ENCODE assay signal across 33 cellular contexts in genomic region chr4:110587666-110588285, GRCh38. TPM values are rescaled to one million over a fixed set of nuclear protein-coding genes. Genes with fewer than 3 reads are reported as not detected.
"Had no signal": no experiment of that assay in that cellular context is flagged by ENCODE, and none has a peak within 500 bp of the region (broad histone marks: within the 10 kb centered on the region; RNA-seq: fewer than 3 reads in every experiment).

No MANE protein-coding gene starts in this region.

- H3K27ac Mint-ChIP-seq: activated B cell treated with CpG ODN at 0.5 μM for 24 hours; activated CD4-positive, alpha-beta memory T cell treated with anti-CD3 and anti-CD28 coated beads for 36 hours; activated naive CD4-positive, alpha-beta T cell treated with anti-CD3 and anti-CD28 coated beads for 36 hours; activated naive CD4-positive, alpha-beta T cell treated with anti-CD3 and anti-CD28 coated beads, Interleukin-2, amount 50 U/mL, for 72 hours; activated T-helper 1 cell treated with anti-CD3 and anti-CD28 coated beads, Interleukin-12 subunit alpha, Interleukin-12 subunit beta, Interleukin-2, Interleukin-4 antibody, amounts not matched to agents 30 ng/mL and 10 ng/mL and 1 ng/mL, durations not matched to agents 14 hours and 24 hours and 36 hours had no signal

- H3K27me3 Mint-ChIP-seq: activated B cell treated with CpG ODN at 0.5 μM for 24 hours had no signal

- H3K27me3 ChIP-seq: adrenal gland, body of pancreas, breast epithelium, Peyer's patch, SJCRH30 had no signal

- H3K4me3 Mint-ChIP-seq: activated B cell treated with CpG ODN at 0.5 μM for 24 hours; activated CD4-positive, alpha-beta memory T cell treated with anti-CD3 and anti-CD28 coated beads for 36 hours; activated naive CD4-positive, alpha-beta T cell treated with anti-CD3 and anti-CD28 coated beads for 36 hours; activated T-cell treated with anti-CD3 and anti-CD28 coated beads, Interleukin-2, amount 50 U/mL, for 4 hours; activated T-helper 1 cell treated with anti-CD3 and anti-CD28 coated beads, Interleukin-12 subunit alpha, Interleukin-12 subunit beta, Interleukin-2, Interleukin-4 antibody, amounts not matched to agents 30 ng/mL and 10 ng/mL and 1 ng/mL, durations not matched to agents 14 hours and 24 hours and 36 hours had no signal

- H3K4me1 ChIP-seq: adrenal gland, body of pancreas, Peyer's patch had no signal

- H3K9me3 ChIP-seq: adrenal gland, body of pancreas, breast epithelium, Peyer's patch had no signal

- H3K27ac ChIP-seq: adrenal gland, body of pancreas, breast epithelium, Peyer's patch, SJCRH30, SK-N-MC had no signal

- H3K9me3 Mint-ChIP-seq: activated B cell treated with CpG ODN at 0.5 μM for 24 hours; activated CD4-positive, alpha-beta memory T cell treated with anti-CD3 and anti-CD28 coated beads for 36 hours; activated naive CD4-positive, alpha-beta T cell treated with anti-CD3 and anti-CD28 coated beads, Interleukin-2, amount 50 U/mL, for 72 hours had no signal

- DNase-seq: activated B cell treated with CpG ODN at 0.5 μM for 24 hours; activated CD4-positive, alpha-beta memory T cell treated with anti-CD3 and anti-CD28 coated beads for 36 hours; activated CD4-positive, alpha-beta T cell treated with anti-CD3 and anti-CD28 coated beads for 4 hours; activated CD4-positive, alpha-beta T cell treated with anti-CD3 and anti-CD28 coated beads, Interleukin-2, amount 50 U/mL, for 1 hour; activated CD4-positive, CD25-positive, alpha-beta regulatory T cell treated with anti-CD3 and anti-CD28 coated beads, Interleukin-2, amount 50 U/mL, for 72 hours; activated CD8-positive, alpha-beta memory T cell treated with anti-CD3 and anti-CD28 coated beads, Interleukin-2, amount 50 U/mL, for 4 hours; activated gamma-delta T cell treated with Interleukin-2 at 50 U/mL for 16 hours; activated naive CD4-positive, alpha-beta T cell treated with anti-CD3 and anti-CD28 coated beads for 36 hours; activated T-cell treated with anti-CD3 and anti-CD28 coated beads for 4 hours; activated T-cell treated with anti-CD3 and anti-CD28 coated beads, Interleukin-2, amount 50 U/mL, for 4 hours; adrenal gland; body of pancreas; NCI-H1092 treated with DMSO at 0.1 percent for 48 hours; NCI-H1417; NCI-H146; NCI-H187; NCI-H2029 treated with DMSO at 0.1 percent for 48 hours; NCI-H2107; NCI-H2171; NCI-H510A; NCI-H526; NCI-H748 treated with DMSO at 0.1 percent for 48 hours; NK-92 treated with Interleukin-12 subunit alpha and Interleukin-12 subunit beta, amount 100 ng/mL, for 24 hours; PC-3; Peyer's patch; RPMI8226; SJCRH30; T1000 had no signal

- H3K4me3 ChIP-seq: adrenal gland, body of pancreas, breast epithelium, Peyer's patch, SJCRH30, SK-N-MC had no signal

- H3K36me3 Mint-ChIP-seq: activated CD4-positive, alpha-beta memory T cell treated with anti-CD3 and anti-CD28 coated beads for 36 hours; activated naive CD4-positive, alpha-beta T cell treated with anti-CD3 and anti-CD28 coated beads, Interleukin-2, amount 50 U/mL, for 72 hours had no signal

- H3K4me1 Mint-ChIP-seq: activated B cell treated with CpG ODN at 0.5 μM for 24 hours had no signal

- H3K36me3 ChIP-seq: adrenal gland, breast epithelium, Peyer's patch, SJCRH30 had no signal

- ATAC-seq: activated naive CD4-positive, alpha-beta T cell treated with anti-CD3 and anti-CD28 coated beads, Interleukin-2, amount 50 U/mL, for 72 hours; activated T-cell treated with anti-CD3 and anti-CD28 coated beads, Interleukin-2, amount 50 U/mL, for 4 hours; body of pancreas; PC-3 had no signal

RNA-seq across cellular contexts. Expression of gene PITX2, which starts 35.1 kb away (rescaled TPM):
- total RNA-seq: activated B cell treated with CpG ODN at 0.5 μM for 24 hours; activated CD4-positive, alpha-beta memory T cell treated with anti-CD3 and anti-CD28 coated beads for 36 hours; activated naive CD4-positive, alpha-beta T cell treated with anti-CD3 and anti-CD28 coated beads for 36 hours; activated naive CD4-positive, alpha-beta T cell treated with anti-CD3 and anti-CD28 coated beads, Interleukin-2, amount 50 U/mL, for 72 hours; activated T-cell treated with anti-CD3 and anti-CD28 coated beads, Interleukin-2, amount 50 U/mL, for 4 hours; activated T-helper 1 cell treated with anti-CD3 and anti-CD28 coated beads, Interleukin-12 subunit alpha, Interleukin-12 subunit beta, Interleukin-2, Interleukin-4 antibody, amounts not matched to agents 30 ng/mL and 10 ng/mL and 1 ng/mL, durations not matched to agents 14 hours and 24 hours and 36 hours; adrenal gland; body of pancreas; T-helper 1 cell treated with Interleukin-12 subunit alpha and Interleukin-12 subunit beta and Interleukin-4 antibody, amounts not matched to agents 30 ng/mL and 1 ng/mL, for 36 hours had no signal
- polyA plus RNA-seq: adrenal gland had no signal
